27 cellular contexts compared by ENCODE assay signal in the genomic region with DNA sequence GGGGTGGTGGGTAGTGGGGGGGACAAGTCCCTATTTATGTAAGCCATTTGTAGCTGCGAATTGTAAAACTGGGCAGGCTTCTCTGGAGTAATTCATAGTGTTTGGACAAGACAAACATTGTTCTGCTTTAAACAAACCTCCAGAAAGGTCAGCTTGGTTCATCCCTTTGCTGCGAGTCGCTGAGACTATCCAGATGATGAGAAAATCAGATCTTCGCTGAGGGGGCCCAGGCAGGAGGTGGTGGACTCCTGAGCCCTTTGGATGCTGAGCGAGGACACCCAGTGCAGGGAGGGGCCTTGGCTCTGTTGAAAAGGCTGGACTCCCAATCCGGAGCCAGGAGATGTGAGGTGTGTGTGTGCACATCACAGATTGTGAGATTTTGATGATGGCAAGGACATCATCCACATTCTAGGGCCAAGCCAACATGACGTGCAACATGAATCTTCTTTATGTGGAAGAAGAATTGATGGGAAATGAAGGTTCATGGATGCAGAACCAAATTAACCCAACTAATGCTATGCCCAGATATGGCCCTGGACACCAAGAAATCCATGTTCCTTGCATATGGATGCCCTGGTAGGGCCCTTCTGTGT. TPM values are rescaled to one million over a fixed set of nuclear protein-coding genes. Genes with fewer than 3 reads are reported as not detected.
"Had no signal": no experiment of that assay in that cellular context is flagged by ENCODE, and none has a peak within 500 bp of the region (broad histone marks: within the 10 kb centered on the region; RNA-seq: fewer than 3 reads in every experiment).

No MANE protein-coding gene starts in this region.

- H3K27ac Mint-ChIP-seq: dendritic cell treated with granulocyte-macrophage colony-stimulating factor and Interleukin-4, amounts not matched to agents 40 ng/mL and 50 ng/mL, for 4 days; effector memory CD8-positive, alpha-beta T cell; memory B cell; mesothelial cell of epicardium; natural killer cell treated with Interleukin-12 subunit alpha and Interleukin-12 subunit beta and Interleukin-15 and Interleukin-18, amount 100 ng/mL, for 72 hours; stimulated activated naive B cell treated with anti-CD40 and anti-IgM and Interleukin-4, amounts not matched to agents 10 μg/mL and 1 μg/mL and 100 μg/mL, for 72 hours; stimulated activated naive CD8-positive, alpha-beta T cell treated with anti-CD3 and anti-CD28 coated beads, Interleukin-15, amount 100 ng/mL, for 72 hours had no signal

- H3K4me3 ChIP-seq: heart right ventricle, left ventricle myocardium inferior, lower lobe of right lung, prostate gland, skin epidermis, testis, tibial nerve, upper lobe of right lung, vagina had no signal

- H3K36me3 ChIP-seq: heart right ventricle, left ventricle myocardium inferior, lower lobe of right lung, prostate gland, tibial nerve, upper lobe of right lung, vagina had no signal

- H3K9ac ChIP-seq: parathyroid adenoma had no signal

- H3K9me3 Mint-ChIP-seq: dendritic cell treated with granulocyte-macrophage colony-stimulating factor and Interleukin-4, amounts not matched to agents 40 ng/mL and 50 ng/mL, for 4 days; effector memory CD8-positive, alpha-beta T cell; natural killer cell treated with Interleukin-12 subunit alpha and Interleukin-12 subunit beta and Interleukin-15 and Interleukin-18, amount 100 ng/mL, for 72 hours; stimulated activated naive B cell treated with anti-CD40 and anti-IgM and Interleukin-4, amounts not matched to agents 10 μg/mL and 1 μg/mL and 100 μg/mL, for 72 hours had no signal

- H3K9me3 ChIP-seq: heart right ventricle, left ventricle myocardium inferior, lower lobe of right lung, prostate gland, testis, upper lobe of right lung, vagina had no signal

- H3K79me2 ChIP-seq: parathyroid adenoma had no signal

- FAIRE-seq: colon, keratinocyte had no signal

- H3K4me3 Mint-ChIP-seq: dendritic cell treated with granulocyte-macrophage colony-stimulating factor and Interleukin-4, amounts not matched to agents 40 ng/mL and 50 ng/mL, for 4 days; effector memory CD8-positive, alpha-beta T cell; memory B cell; mesothelial cell of epicardium; natural killer cell treated with Interleukin-12 subunit alpha and Interleukin-12 subunit beta and Interleukin-15 and Interleukin-18, amount 100 ng/mL, for 72 hours; stimulated activated naive B cell treated with anti-CD40 and anti-IgM and Interleukin-4, amounts not matched to agents 10 μg/mL and 1 μg/mL and 100 μg/mL, for 72 hours; stimulated activated naive CD8-positive, alpha-beta T cell treated with anti-CD3 and anti-CD28 coated beads, Interleukin-15, amount 100 ng/mL, for 72 hours had no signal

- H3K27ac ChIP-seq: heart right ventricle, left ventricle myocardium inferior, lower lobe of right lung, parathyroid adenoma, prostate gland, skin epidermis, testis, tibial nerve, upper lobe of right lung, vagina had no signal

- H3K4me1 ChIP-seq: parathyroid adenoma, prostate gland, testis had no signal

- ATAC-seq: effector memory CD8-positive, alpha-beta T cell; heart right ventricle; lower lobe of right lung; natural killer cell treated with Interleukin-12 subunit alpha and Interleukin-12 subunit beta and Interleukin-15 and Interleukin-18, amount 100 ng/mL, for 72 hours; sciatic nerve; stimulated activated naive B cell treated with anti-CD40 and anti-IgM and Interleukin-4, amounts not matched to agents 10 μg/mL and 1 μg/mL and 100 μg/mL, for 72 hours; stimulated activated naive CD8-positive, alpha-beta T cell treated with anti-CD3 and anti-CD28 coated beads, Interleukin-15, amount 100 ng/mL, for 72 hours; upper lobe of right lung had no signal

- H3K27me3 ChIP-seq: testis, vagina had no signal

- H3K36me3 Mint-ChIP-seq: memory B cell, mesothelial cell of epicardium had no signal

- DNase-seq: effector memory CD8-positive, alpha-beta T cell; erythroblast; foreskin melanocyte; heart right ventricle; left ventricle myocardium inferior; lower lobe of right lung; occipital lobe; retina; stimulated activated CD4-positive, alpha-beta T cell treated with anti-CD3 and anti-CD28 coated beads, Interleukin-2, amount 100 ng/mL, for 24 hours; stimulated activated CD4-positive, alpha-beta T cell treated with anti-CD3 and anti-CD28 coated beads, Interleukin-4, amount 100 ng/mL, for 4 hours; stimulated activated naive B cell treated with anti-CD40 and anti-IgM and Interleukin-4, amounts not matched to agents 10 μg/mL and 1 μg/mL and 100 μg/mL, for 72 hours; stimulated activated naive CD8-positive, alpha-beta T cell treated with anti-CD3 and anti-CD28 coated beads, Interleukin-15, amount 100 ng/mL, for 72 hours; testis; upper lobe of right lung had no signal

- H2AFZ ChIP-seq: parathyroid adenoma had no signal

RNA-seq across cellular contexts. Expression of a gene that starts 40.8 kb away (rescaled TPM):
- total RNA-seq: glomerular endothelial cell had no signal
- polyA plus RNA-seq: keratinocyte had no signal
